ENCODE assay signal across 9 cellular contexts in the genomic region with DNA sequence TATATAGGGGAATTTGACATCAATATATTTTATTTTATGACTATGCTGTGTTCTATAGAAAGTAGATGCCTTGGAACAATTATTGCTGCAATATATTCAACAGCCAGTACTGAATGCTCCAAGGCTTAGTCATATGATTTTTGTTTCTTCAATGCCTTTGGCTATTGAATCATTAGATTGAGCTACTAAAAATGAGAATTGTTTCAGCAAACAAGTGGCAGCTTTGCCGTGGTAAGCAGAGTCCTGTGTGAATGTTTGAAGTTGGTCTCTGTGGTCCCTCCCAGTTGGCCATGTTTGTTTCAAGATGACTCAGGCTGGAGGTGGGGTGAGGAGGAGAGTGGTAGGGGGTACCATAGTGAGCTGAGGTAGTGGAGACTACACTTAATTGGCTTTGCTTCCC.
DNase-seq lines count a peak whose midpoint lies in the region; ATAC-seq and TF ChIP-seq lines count a peak whose summit lies in the region.
"Had no signal": no experiment of that assay in that cellular context is flagged by ENCODE, and none has a peak within 500 bp of the region (broad histone marks: within the 10 kb centered on the region; RNA-seq: fewer than 3 reads in every experiment).

No MANE protein-coding gene starts in this region.

- no peak overlapping the region for H2AK5ac ChIP-seq in H9 (ENCODE audit: insufficient read length, low read length)

- no peak overlapping the region for H3K4ac ChIP-seq in H9 (ENCODE audit: low read depth, low read length)

- H4K8ac ChIP-seq in H9 (replicated peaks; ENCODE audit: insufficient read length, low read depth, low read length), result no peak overlapping the region

- TF ChIP-seq CTCF in H9 (conservative IDR thresholded peaks at IDR 0.05), result no peak
- no peak for TF ChIP-seq CTCF in kidney epithelial cell (IDR thresholded peaks at IDR 0.05; ENCODE audit: insufficient read depth, low read length, poor library complexity, severe bottlenecking)

- no peak overlapping the region; a peak in 1 of 7 replicates for H3K27ac Mint-ChIP-seq in H9

- H3K27me3 ChIP-seq in H9 (ENCODE audit: insufficient read depth, low read length) (no peaks in the 10 kb centered on the region), kidney epithelial cell (ENCODE audit: control insufficient read depth, insufficient read depth, low read length) (no peaks in the 10 kb centered on the region)

- peaks cover 1 to 8% (median 3%) of the 10 kb centered on the region in 3 experiments; a peak in 4 of 7 replicates for H3K36me3 Mint-ChIP-seq in H9 (ENCODE audit: insufficient read depth in 1 of 3, low read depth in 3 of 3)

- H3K4me3 ChIP-seq in kidney epithelial cell (ENCODE audit: low read depth, low read length), result no peak overlapping the region

- no peak overlapping the region for H3K18ac ChIP-seq in H9 (ENCODE audit: insufficient read length, low read depth, low read length)

- H3K4me2 ChIP-seq in H9 (ENCODE audit: insufficient read depth, insufficient read length, low read length), result no peak overlapping the region

- H3K27ac ChIP-seq in H9 (ENCODE audit: insufficient read length, low read depth, low read length), result no peak overlapping the region

- no CpG with 5 or more reads among the region's 1 CpG for WGBS in H9 (ENCODE audit: extremely low coverage, insufficient read length, low lambda C conversion rate)

- no peak overlapping the region for H2BK5ac ChIP-seq in H9 (ENCODE audit: insufficient read length, low read length)

- no peak overlapping the region for H3K14ac ChIP-seq in H9 (ENCODE audit: insufficient read depth, low read length)

- H3K27me3 Mint-ChIP-seq in H9 (ENCODE audit: low read depth), result no peaks in the 10 kb centered on the region; the same call in 1 of the 2 replicates

- no peaks in the 10 kb centered on the region for H3K23me2 ChIP-seq in H9 (ENCODE audit: insufficient read length, low read depth, low read length, poor library complexity, severe bottlenecking)

- DNase-seq in A172 (ENCODE audit: low spot score) (peak; percentile 71), H9 (no peak), amniotic stem cell (lab: John Stamatoyannopoulos, UW) (peak; percentile 42), kidney epithelial cell (ENCODE audit: low read depth) (peak; percentile 29), MV-4-11 (lab: John Stamatoyannopoulos, UW) (no peak)
- DNase-seq: stimulated activated CD4-positive, alpha-beta T cell treated with anti-CD3 and anti-CD28 coated beads, Interleukin-4, amount 100 ng/mL, for 1 hour had no signal

- H3K4me1 Mint-ChIP-seq in H9, result peaks cover 6 to 7% of the 10 kb centered on the region in 2 experiments

- no peak overlapping the region for H3K4me3 Mint-ChIP-seq in H9

- H2BK20ac ChIP-seq in H9 (ENCODE audit: low read depth, low read length, poor library complexity, severe bottlenecking), result no peak overlapping the region

- ATAC-seq in HG03025 (IDR thresholded peaks at IDR 0.05; ENCODE audit: low FRiP score, unreplicated experiment) (no peak), GM21526 (IDR thresholded peaks at IDR 0.05; ENCODE audit: low FRiP score, unreplicated experiment) (no peak), HG02610 (IDR thresholded peaks at IDR 0.05; ENCODE audit: unreplicated experiment) (no peak)

- no peaks in the 10 kb centered on the region for H3K79me2 ChIP-seq in H9 (ENCODE audit: insufficient read depth, low read length)

- H4K20me1 ChIP-seq in H9 (ENCODE audit: control insufficient read depth, insufficient read depth, insufficient read length), result no peaks in the 10 kb centered on the region

- H3K56ac ChIP-seq in H9 (ENCODE audit: insufficient read length, low read depth, low read length), result no peak overlapping the region

- H3K9ac ChIP-seq in H9 (ENCODE audit: extremely low read depth, insufficient read length, low read length), result no peak overlapping the region

- no peak overlapping the region for H2BK12ac ChIP-seq in H9 (ENCODE audit: insufficient read length, low read depth, low read length)

- no peak overlapping the region for H2BK15ac ChIP-seq in H9 (ENCODE audit: low read depth, low read length)

- H2BK120ac ChIP-seq in H9 (ENCODE audit: low read depth, low read length, poor library complexity, severe bottlenecking), result no peak overlapping the region

- no peak overlapping the region for H3K23ac ChIP-seq in H9 (ENCODE audit: insufficient read length, low read depth, low read length)

- no peak overlapping the region for H4K5ac ChIP-seq in H9 (ENCODE audit: insufficient read length, low read depth, low read length)

- H2AFZ ChIP-seq in H9 (ENCODE audit: low read length), result no peak overlapping the region

- no peaks in the 10 kb centered on the region for H3K9me3 ChIP-seq in H9 (ENCODE audit: control insufficient read depth, low read depth, low read length)

- H4K91ac ChIP-seq in H9 (ENCODE audit: insufficient read length, low read depth, low read length), result peak overlapping the region; percentile 22

- H3T11ph ChIP-seq in H9 (ENCODE audit: low read length), result no peak overlapping the region

- no peaks in the 10 kb centered on the region for H3K36me3 ChIP-seq in kidney epithelial cell (ENCODE audit: control insufficient read depth, insufficient read depth, low read length)

- peaks cover 9 to 21% of the 10 kb centered on the region in 2 experiments; a peak in 4 of 5 replicates for H3K9me3 Mint-ChIP-seq in H9

- no peaks in the 10 kb centered on the region for H3K4me1 ChIP-seq in H9 (ENCODE audit: insufficient read depth, low read length)

- no peaks in the 10 kb centered on the region for H3K79me1 ChIP-seq in H9 (ENCODE audit: insufficient read depth, low read depth, low read length, poor library complexity, severe bottlenecking)

Comparison
In these comparisons a context has a peak if more than half of its experiments do, and no peak if none do; other contexts are left out.
1. DNase-seq: peak in A172 (single experiment), amniotic stem cell (single experiment) and kidney epithelial cell (single experiment); none in H9 (single experiment) and MV-4-11 (single experiment).